Comparison of ENCODE assay signal across 33 cellular contexts in the genomic region with DNA sequence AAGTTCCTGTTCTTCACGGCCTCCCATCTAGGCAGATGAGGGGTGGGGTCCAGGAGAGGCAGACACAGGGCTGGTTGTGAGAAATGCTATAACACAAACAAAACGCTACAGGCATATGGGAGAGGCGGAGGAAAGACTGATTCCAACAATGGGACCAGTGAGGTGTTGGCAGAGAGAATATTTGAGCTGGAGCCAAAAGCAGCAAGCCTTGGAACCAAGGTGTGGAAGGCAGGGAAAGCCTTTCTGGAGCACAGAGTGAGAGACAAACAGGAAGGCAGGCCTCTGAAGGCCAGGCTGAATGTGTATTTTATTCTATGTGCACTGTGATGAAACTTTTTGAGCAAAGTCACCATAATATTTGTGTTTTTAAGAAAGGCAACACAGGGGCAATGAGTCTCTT. TPM values are rescaled to one million over a fixed set of nuclear protein-coding genes. Genes with fewer than 3 reads are reported as not detected.
DNase-seq lines count a peak whose midpoint lies in the region; ATAC-seq and TF ChIP-seq lines count a peak whose summit lies in the region.
"Had no signal": no experiment of that assay in that cellular context is flagged by ENCODE, and none has a peak within 500 bp of the region (broad histone marks: within the 10 kb centered on the region; RNA-seq: fewer than 3 reads in every experiment).

No MANE protein-coding gene starts in this region.

- intact Hi-C loops in MCF 10A (cut with micrococcal nuclease) (no loop called here), breast epithelium (cut with DNase I; ENCODE audit: low total_unique reads) (no loop called here), mucosa of descending colon (cut with DNase I, micrococcal nuclease) (no loop called here), Caco-2 (cut with micrococcal nuclease; ENCODE audit: unreplicated experiment) (no loop called here)

- no peaks in the 10 kb centered on the region for H4K20me1 ChIP-seq in H9 (ENCODE audit: control insufficient read depth, insufficient read depth, insufficient read length)

- no peak overlapping the region for H2BK5ac ChIP-seq in H9 (ENCODE audit: insufficient read length, low read length)

- H3K27me3 Mint-ChIP-seq in MCF 10A (ENCODE audit: insufficient read depth, unreplicated experiment) (no peaks in the 10 kb centered on the region), H9 (ENCODE audit: low read depth) (no peaks in the 10 kb centered on the region; the same call in 1 of the 2 replicates), Caco-2 (ENCODE audit: insufficient read depth, unreplicated experiment) (no peaks in the 10 kb centered on the region)
- H3K27me3 Mint-ChIP-seq: activated B cell treated with CpG ODN at 0.5 μM for 24 hours; activated CD4-positive, alpha-beta T cell treated with anti-CD3 and anti-CD28 coated beads, Interleukin-2, amount 10 ng/mL, durations not matched to agents 7 days and 5 days; activated naive CD8-positive, alpha-beta T cell treated with anti-CD3 and anti-CD28 coated beads, Interleukin-2, amount 10 ng/mL, durations not matched to agents 7 days and 5 days; activated T-cell treated with anti-CD3 and anti-CD28 coated beads, Interleukin-2, amount 50 U/mL, for 24 hours; stimulated activated naive CD8-positive, alpha-beta T cell treated with anti-CD3 and anti-CD28 coated beads, Interleukin-15, amount 100 ng/mL, for 72 hours had no signal

- no peaks in the 10 kb centered on the region for H3K9me3 Mint-ChIP-seq in MCF 10A (ENCODE audit: unreplicated experiment)
- no peaks in the 10 kb centered on the region for H3K9me3 Mint-ChIP-seq in H9
- no peaks in the 10 kb centered on the region for H3K9me3 Mint-ChIP-seq in Caco-2 (ENCODE audit: unreplicated experiment)
- H3K9me3 Mint-ChIP-seq: activated B cell treated with CpG ODN at 0.5 μM for 24 hours; activated CD4-positive, alpha-beta T cell treated with anti-CD3 and anti-CD28 coated beads, Interleukin-2, amount 10 ng/mL, durations not matched to agents 7 days and 5 days; activated naive CD8-positive, alpha-beta T cell treated with anti-CD3 and anti-CD28 coated beads, Interleukin-2, amount 10 ng/mL, durations not matched to agents 7 days and 5 days; activated T-cell treated with anti-CD3 and anti-CD28 coated beads, Interleukin-2, amount 50 U/mL, for 24 hours; stimulated activated naive CD8-positive, alpha-beta T cell treated with anti-CD3 and anti-CD28 coated beads, Interleukin-15, amount 100 ng/mL, for 72 hours; T-helper 1 cell treated with Interleukin-12 subunit alpha and Interleukin-12 subunit beta and Interleukin-4 antibody, amounts not matched to agents 30 μg/mL and 1 μg/mL, for 36 hours had no signal

- ATAC-seq in mucosa of descending colon (peak; percentile 0), GM18873 (IDR thresholded peaks at IDR 0.05; ENCODE audit: low FRiP score, unreplicated experiment) (no peak), HG02763 (IDR thresholded peaks at IDR 0.05; ENCODE audit: unreplicated experiment) (no peak)
- ATAC-seq: gastrocnemius medialis; naive thymus-derived CD4-positive, alpha-beta T cell; PC-3; stimulated activated naive CD8-positive, alpha-beta T cell treated with anti-CD3 and anti-CD28 coated beads, Interleukin-15, amount 100 ng/mL, for 72 hours had no signal

- H3K27ac ChIP-seq in breast epithelium (no peak overlapping the region), H9 (ENCODE audit: insufficient read length, low read depth, low read length) (no peak overlapping the region)
- H3K27ac ChIP-seq: ascending aorta, gastrocnemius medialis, ovary, SK-N-MC, tibial nerve had no signal

- no peak for TF ChIP-seq POLR2A in breast epithelium (IDR thresholded peaks at IDR 0.05)

- no peak overlapping the region for H2BK120ac ChIP-seq in H9 (ENCODE audit: low read depth, low read length, poor library complexity, severe bottlenecking)

- H3K36me3 ChIP-seq in breast epithelium (no peaks in the 10 kb centered on the region), mucosa of descending colon (ENCODE audit: low read depth) (no peaks in the 10 kb centered on the region), Caco-2 (ENCODE audit: control insufficient read depth, insufficient read depth, low read length) (no peaks in the 10 kb centered on the region)
- H3K36me3 ChIP-seq: ascending aorta, gastrocnemius medialis, ovary, tibial nerve had no signal

- no peak overlapping the region for H3K14ac ChIP-seq in H9 (ENCODE audit: insufficient read depth, low read length)

- no peak overlapping the region for H2BK20ac ChIP-seq in H9 (ENCODE audit: low read depth, low read length, poor library complexity, severe bottlenecking)

- no peak for TF ChIP-seq CTCF in MCF 10A (IDR thresholded peaks at IDR 0.05; ENCODE audit: unreplicated experiment)
- TF ChIP-seq CTCF in breast epithelium (IDR thresholded peaks at IDR 0.05) = no peak
- no peak for TF ChIP-seq CTCF in mucosa of descending colon (IDR thresholded peaks at IDR 0.05)
- no peak for TF ChIP-seq CTCF in H9 (conservative IDR thresholded peaks at IDR 0.05)
- no peak for TF ChIP-seq CTCF in Caco-2 (IDR thresholded peaks at IDR 0.05; ENCODE audit: insufficient read depth in 1 of 2, low read depth in 1 of 2, low read length in 1 of 2, severe bottlenecking in 1 of 2, unreplicated experiment in 1 of 2)

- no peak overlapping the region for H2BK12ac ChIP-seq in H9 (ENCODE audit: insufficient read length, low read depth, low read length)

- H3K4me3 Mint-ChIP-seq in MCF 10A (ENCODE audit: unreplicated experiment) = no peak overlapping the region
- no peak overlapping the region for H3K4me3 Mint-ChIP-seq in H9
- H3K4me3 Mint-ChIP-seq in Caco-2 (ENCODE audit: unreplicated experiment) = no peak overlapping the region
- H3K4me3 Mint-ChIP-seq: activated B cell treated with CpG ODN at 0.5 μM for 24 hours; activated CD4-positive, alpha-beta T cell treated with anti-CD3 and anti-CD28 coated beads, Interleukin-2, amount 10 ng/mL, durations not matched to agents 7 days and 5 days; activated naive CD8-positive, alpha-beta T cell treated with anti-CD3 and anti-CD28 coated beads, Interleukin-2, amount 10 ng/mL, durations not matched to agents 7 days and 5 days; activated T-cell treated with anti-CD3 and anti-CD28 coated beads, Interleukin-2, amount 50 U/mL, for 24 hours; mesothelial cell of epicardium; naive thymus-derived CD4-positive, alpha-beta T cell; stimulated activated naive CD8-positive, alpha-beta T cell treated with anti-CD3 and anti-CD28 coated beads, Interleukin-15, amount 100 ng/mL, for 72 hours; T-helper 1 cell treated with Interleukin-12 subunit alpha and Interleukin-12 subunit beta and Interleukin-4 antibody, amounts not matched to agents 30 μg/mL and 1 μg/mL, for 36 hours had no signal

- H3K23me2 ChIP-seq in H9 (ENCODE audit: insufficient read length, low read depth, low read length, poor library complexity, severe bottlenecking) = peaks cover 11% of the 10 kb centered on the region

- no TSS peak for BruUV-seq in MCF 10A (replicated peaks; lab: Mats Ljungman, UMichigan)
- no TSS peak for BruUV-seq in Caco-2 (replicated peaks; lab: Mats Ljungman, UMichigan)

- no peak overlapping the region for H2AFZ ChIP-seq in H9 (ENCODE audit: low read length)

- H3K4me1 ChIP-seq in breast epithelium = peaks cover 0 to 10% of the 10 kb centered on the region in 2 donors
- peaks cover 18% of the 10 kb centered on the region for H3K4me1 ChIP-seq in mucosa of descending colon (ENCODE audit: low read depth)
- H3K4me1 ChIP-seq in H9 (ENCODE audit: insufficient read depth, low read length) = peaks cover 1% of the 10 kb centered on the region; the same call in 1 of the 2 replicates
- peaks cover 22% of the 10 kb centered on the region for H3K4me1 ChIP-seq in Caco-2

- H3K23ac ChIP-seq in H9 (ENCODE audit: insufficient read length, low read depth, low read length) = no peak overlapping the region

- H3K36me3 Mint-ChIP-seq in MCF 10A (ENCODE audit: insufficient read depth, unreplicated experiment) (peaks cover 19% of the 10 kb centered on the region), H9 (ENCODE audit: insufficient read depth in 1 of 3, low read depth in 3 of 3) (peaks cover 3 to 10% (median 8%) of the 10 kb centered on the region in 3 experiments), Caco-2 (ENCODE audit: insufficient read depth, unreplicated experiment) (peaks cover 33% of the 10 kb centered on the region)

- no peak overlapping the region for H4K5ac ChIP-seq in H9 (ENCODE audit: insufficient read length, low read depth, low read length)

- H3K9ac ChIP-seq in H9 (ENCODE audit: extremely low read depth, insufficient read length, low read length) = no peak overlapping the region

- POLR2A ChIA-PET in MCF 10A (lab: Yijun Ruan, JAX) (interaction anchor here (0.8 to 1.4 kb wide), 3 partner anchors 9 to 108 kb away, joined by 4 to 8 read pairs (median 6); partner anchors contain the start of gene MARCHF6), Caco-2 (lab: Charles Lee) (no interaction called here)

- no peak overlapping the region for H3K4me2 ChIP-seq in H9 (ENCODE audit: insufficient read depth, insufficient read length, low read length)
- H3K4me2 ChIP-seq: smooth muscle cell had no signal

- no peak overlapping the region for H3K4me3 ChIP-seq in breast epithelium
- H3K4me3 ChIP-seq in mucosa of descending colon = no peak overlapping the region
- H3K4me3 ChIP-seq in Caco-2 (ENCODE audit: low read depth, low read length) = no peak overlapping the region
- H3K4me3 ChIP-seq: ascending aorta, dorsolateral prefrontal cortex, gastrocnemius medialis, ovary, SK-N-MC, smooth muscle cell, tibial nerve had no signal

- H3K79me2 ChIP-seq in H9 (ENCODE audit: insufficient read depth, low read length) = peaks cover 22% of the 10 kb centered on the region

- no peak overlapping the region for H3K56ac ChIP-seq in H9 (ENCODE audit: insufficient read length, low read depth, low read length)

- CTCF ChIA-PET in MCF 10A (lab: Yijun Ruan, JAX) = interaction anchor here (0.6 to 0.7 kb wide), 2 partner anchors 360 to 1974 kb away, joined by 3 read pairs; no protein-coding TSS in a partner anchor
- CTCF ChIA-PET in Caco-2 (lab: Charles Lee) = no interaction called here

- DNase-seq in MCF 10A (ENCODE audit: unreplicated experiment) (peak; percentile 59), breast epithelium (ENCODE audit: low spot score in 2 of 2) (no peak), cerebellar nuclear complex (lab: John Stamatoyannopoulos, UW) (peak; percentile 10 to 68), mucosa of descending colon (peak in 1 of 3 donors; percentile 18), H9 (no peak), Caco-2 (no peak)
- DNase-seq: 8988T; activated B cell treated with CpG ODN at 0.5 μM for 24 hours; activated CD4-positive, alpha-beta T cell treated with anti-CD3 and anti-CD28 coated beads, Interleukin-2, amount 10 ng/mL, durations not matched to agents 7 days and 5 days; activated effector memory CD4-positive, alpha-beta T cell treated with anti-CD3 and anti-CD28 coated beads, Interleukin-2, amount 50 U/mL, for 16 hours; activated naive CD8-positive, alpha-beta T cell treated with anti-CD3 and anti-CD28 coated beads, Interleukin-2, amount 10 ng/mL, durations not matched to agents 7 days and 5 days; activated T-cell treated with anti-CD3 and anti-CD28 coated beads, Interleukin-2, amount 50 U/mL, for 24 hours; COR-L47; DMS53; gastrocnemius medialis; MV-4-11; naive thymus-derived CD4-positive, alpha-beta T cell; NCI-H1436; NCI-H524 treated with DMSO at 0.1 percent for 48 hours; NK-92 treated with Interleukin-12 subunit alpha and Interleukin-12 subunit beta, amount 100 ng/mL, for 24 hours; ovary; PC-3; stimulated activated CD4-positive, alpha-beta T cell treated with anti-CD3 and anti-CD28 coated beads, Interleukin-2, amount 100 ng/mL, for 24 hours; stimulated activated naive CD8-positive, alpha-beta T cell treated with anti-CD3 and anti-CD28 coated beads, Interleukin-15, amount 100 ng/mL, for 72 hours had no signal

- no peak overlapping the region for H2BK15ac ChIP-seq in H9 (ENCODE audit: low read depth, low read length)

- peak overlapping the region; percentile 57 for H3K27ac Mint-ChIP-seq in MCF 10A (ENCODE audit: low read depth, unreplicated experiment)
- no peak overlapping the region for H3K27ac Mint-ChIP-seq in H9
- H3K27ac Mint-ChIP-seq in Caco-2 (ENCODE audit: unreplicated experiment) = no peak overlapping the region
- H3K27ac Mint-ChIP-seq: activated B cell treated with CpG ODN at 0.5 μM for 24 hours; activated CD4-positive, alpha-beta T cell treated with anti-CD3 and anti-CD28 coated beads, Interleukin-2, amount 10 ng/mL, durations not matched to agents 7 days and 5 days; activated naive CD8-positive, alpha-beta T cell treated with anti-CD3 and anti-CD28 coated beads, Interleukin-2, amount 10 ng/mL, durations not matched to agents 7 days and 5 days; activated T-cell treated with anti-CD3 and anti-CD28 coated beads, Interleukin-2, amount 50 U/mL, for 24 hours; mesothelial cell of epicardium; T-helper 1 cell treated with Interleukin-12 subunit alpha and Interleukin-12 subunit beta and Interleukin-4 antibody, amounts not matched to agents 30 μg/mL and 1 μg/mL, for 36 hours had no signal

- H4K91ac ChIP-seq in H9 (ENCODE audit: insufficient read length, low read depth, low read length) = no peak overlapping the region

- no CpG with 5 or more reads among the region's 3 CpGs for WGBS in H9 (ENCODE audit: extremely low coverage, insufficient read length, low lambda C conversion rate)

- no peaks in the 10 kb centered on the region for H3K9me3 ChIP-seq in breast epithelium
- H3K9me3 ChIP-seq in mucosa of descending colon = no peaks in the 10 kb centered on the region
- H3K9me3 ChIP-seq in H9 (ENCODE audit: control insufficient read depth, low read depth, low read length) = no peaks in the 10 kb centered on the region
- no peaks in the 10 kb centered on the region for H3K9me3 ChIP-seq in Caco-2
- H3K9me3 ChIP-seq: ascending aorta, gastrocnemius medialis, ovary, tibial nerve had no signal

- H3K4me1 Mint-ChIP-seq in MCF 10A (ENCODE audit: insufficient read depth, unreplicated experiment) (peaks cover 30% of the 10 kb centered on the region), H9 (peaks cover 12 to 18% of the 10 kb centered on the region in 2 experiments), Caco-2 (ENCODE audit: low read depth, unreplicated experiment) (peaks cover 21% of the 10 kb centered on the region)

- H3K4ac ChIP-seq in H9 (ENCODE audit: low read depth, low read length) = no peak overlapping the region

- H4K8ac ChIP-seq in H9 (replicated peaks; ENCODE audit: insufficient read length, low read depth, low read length) = no peak overlapping the region

- H3K27me3 ChIP-seq in breast epithelium = no peaks in the 10 kb centered on the region
- no peaks in the 10 kb centered on the region for H3K27me3 ChIP-seq in H9 (ENCODE audit: insufficient read depth, low read length)
- H3K27me3 ChIP-seq in Caco-2 (replicated peaks; ENCODE audit: control insufficient read depth, insufficient read depth, low read length) = no peaks in the 10 kb centered on the region
- H3K27me3 ChIP-seq: ascending aorta, dorsolateral prefrontal cortex, gastrocnemius medialis, ovary, tibial nerve had no signal

- no peak overlapping the region for H3T11ph ChIP-seq in H9 (ENCODE audit: low read length)

- no peak overlapping the region for H3K18ac ChIP-seq in H9 (ENCODE audit: insufficient read length, low read depth, low read length)

- no peak overlapping the region for H2AK5ac ChIP-seq in H9 (ENCODE audit: insufficient read length, low read length)

- H3K79me1 ChIP-seq in H9 (ENCODE audit: insufficient read depth, low read depth, low read length, poor library complexity, severe bottlenecking) = no peaks in the 10 kb centered on the region

RNA-seq across cellular contexts. Expression of gene ATPSCKMT, which starts 2.9 kb away (rescaled TPM):
- total RNA-seq in MCF 10A (2022) (14.4 and 15.2 TPM in 2 replicates), breast epithelium (10 to 100 TPM; 15.1 to 23.9 (median 15.7) TPM), mucosa of descending colon (10 to 100 TPM; 15.9 to 19.3 (median 16.3) TPM), H9 (2021) (10.5 and 11.0 TPM in 2 replicates), Caco-2 (2022) (26.3 and 27.8 TPM in 2 replicates)

RNA-seq across cellular contexts. Expression of gene CCT5, which starts 3.3 kb away (rescaled TPM):
- total RNA-seq in MCF 10A (2022) (220 and 322 TPM in 2 replicates), breast epithelium (100 to 1,000 TPM; 151 to 208 (median 180) TPM), mucosa of descending colon (100 to 1,000 TPM; 120 to 155 (median 122) TPM), H9 (2021) (530 and 532 TPM in 2 replicates), Caco-2 (2022) (462 and 480 TPM in 2 replicates)

Comparison
In these comparisons a context has a peak if more than half of its experiments do, and no peak if none do; other contexts are left out.
1. DNase-seq: peak in MCF 10A (single experiment) and cerebellar nuclear complex (2 of 2); none in breast epithelium (0 of 2), H9 (single experiment) and Caco-2 (0 of 2).